Comparison of ENCODE assay signal across 8 cellular contexts in the genomic region with DNA sequence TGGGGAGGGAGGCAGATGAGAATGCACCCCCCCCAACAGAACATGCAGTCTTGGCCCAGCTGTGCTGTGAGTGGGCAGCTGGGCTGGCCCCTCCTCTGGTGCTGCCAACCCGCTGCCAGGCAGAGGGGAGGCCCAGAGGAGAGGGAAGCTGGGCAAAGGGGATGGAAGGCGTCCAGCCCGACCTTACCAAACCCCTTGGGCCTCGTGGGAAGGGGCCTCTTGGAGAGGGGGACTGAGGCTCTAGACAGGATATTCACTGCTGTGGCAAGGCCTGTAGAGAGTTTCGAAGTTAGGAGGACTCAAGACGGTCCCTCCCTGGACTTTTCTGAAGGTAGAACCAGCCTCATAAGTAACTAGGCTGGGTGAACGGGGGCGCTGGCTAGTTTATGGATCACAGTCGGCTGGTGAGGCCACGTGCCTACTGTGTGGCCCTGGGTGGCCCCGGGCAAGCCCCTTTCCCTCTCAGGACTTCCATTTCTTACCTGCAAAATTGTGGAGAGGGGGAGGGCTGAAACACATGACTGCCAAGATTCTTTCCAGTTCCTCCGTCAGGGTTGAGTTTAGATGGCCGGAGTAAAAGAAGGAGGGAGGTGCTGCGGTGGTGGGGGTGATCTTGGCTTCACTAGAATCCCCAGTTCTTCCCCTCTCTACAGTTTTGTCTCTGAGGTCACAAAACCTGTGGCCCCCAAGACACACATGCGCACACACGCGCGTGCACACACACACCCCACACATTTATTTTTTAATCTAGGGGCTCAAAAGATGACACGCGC. TPM values are rescaled to one million over a fixed set of nuclear protein-coding genes. Genes with fewer than 3 reads are reported as not detected.
DNase-seq lines count a peak whose midpoint lies in the region; ATAC-seq and TF ChIP-seq lines count a peak whose summit lies in the region.

No MANE protein-coding gene starts in this region.

- no peaks in the 10 kb centered on the region for H3K27me3 Mint-ChIP-seq in activated T-helper 1 cell treated with anti-CD3 and anti-CD28 coated beads, Interleukin-12 subunit alpha, Interleukin-12 subunit beta, Interleukin-2, Interleukin-4 antibody, amounts not matched to agents 30 ng/mL and 10 ng/mL and 1 ng/mL, durations not matched to agents 14 hours and 24 hours and 36 hours (ENCODE audit: insufficient read depth)

- H3K27me3 ChIP-seq in gastroesophageal sphincter, result no peaks in the 10 kb centered on the region
- no peaks in the 10 kb centered on the region for H3K27me3 ChIP-seq in ovary

- ATAC-seq in gastroesophageal sphincter (peak; percentile 66), HG03565 (IDR thresholded peaks at IDR 0.05; ENCODE audit: unreplicated experiment) (no peak)

- H3K9me3 ChIP-seq in gastroesophageal sphincter (no peaks in the 10 kb centered on the region), ovary (no peaks in the 10 kb centered on the region)

- TF ChIP-seq CTCF in GM12875 (IDR thresholded peaks at IDR 0.05; ENCODE audit: borderline replicate concordance, insufficient read depth, low read depth, low read length) (no peak), gastroesophageal sphincter (IDR thresholded peaks at IDR 0.05) (no peak), ovary (IDR thresholded peaks at IDR 0.05) (no peak)

- peak overlapping the region; percentile 93 for H3K27ac Mint-ChIP-seq in activated T-helper 1 cell treated with anti-CD3 and anti-CD28 coated beads, Interleukin-12 subunit alpha, Interleukin-12 subunit beta, Interleukin-2, Interleukin-4 antibody, amounts not matched to agents 30 ng/mL and 10 ng/mL and 1 ng/mL, durations not matched to agents 14 hours and 24 hours and 36 hours

- H3K4me3 ChIP-seq in GM12875 (ENCODE audit: low read depth, low read length), result peak overlapping the region; percentile 79
- H3K4me3 ChIP-seq in gastroesophageal sphincter, result peak overlapping the region; percentile 51 to 73
- peak overlapping the region; percentile 70 for H3K4me3 ChIP-seq in ovary

- H3K4me1 Mint-ChIP-seq in activated T-helper 1 cell treated with anti-CD3 and anti-CD28 coated beads, Interleukin-12 subunit alpha, Interleukin-12 subunit beta, Interleukin-2, Interleukin-4 antibody, amounts not matched to agents 30 ng/mL and 10 ng/mL and 1 ng/mL, durations not matched to agents 14 hours and 24 hours and 36 hours (ENCODE audit: low read depth), result peaks cover 70% of the 10 kb centered on the region

- DNase-seq in KBM-7 (peak; percentile 54), ovary (peak; percentile 50 to 72 (median 65)), NCI-H69 (lab: John Stamatoyannopoulos, UW) (no peak), retina (no peak)
- no peak for DNase-seq in activated T-helper 1 cell treated with anti-CD3 and anti-CD28 coated beads, Interleukin-12 subunit alpha, Interleukin-12 subunit beta, Interleukin-2, Interleukin-4 antibody, amounts not matched to agents 30 ng/mL and 10 ng/mL and 1 ng/mL, durations not matched to agents 14 hours and 24 hours and 36 hours (ENCODE audit: low spot score)

- no peak for TF ChIP-seq EP300 in gastroesophageal sphincter (IDR thresholded peaks at IDR 0.05)
- no peak for TF ChIP-seq EP300 in ovary (IDR thresholded peaks at IDR 0.05)

- peaks cover 35% of the 10 kb centered on the region for H3K36me3 Mint-ChIP-seq in activated T-helper 1 cell treated with anti-CD3 and anti-CD28 coated beads, Interleukin-12 subunit alpha, Interleukin-12 subunit beta, Interleukin-2, Interleukin-4 antibody, amounts not matched to agents 30 ng/mL and 10 ng/mL and 1 ng/mL, durations not matched to agents 14 hours and 24 hours and 36 hours (ENCODE audit: low read depth)

- H3K4me1 ChIP-seq in gastroesophageal sphincter (peaks cover 0 to 67% (median 15%) of the 10 kb centered on the region in 3 donors), ovary (ENCODE audit: insufficient read depth) (peaks cover 14% of the 10 kb centered on the region)

- WGBS in gastroesophageal sphincter (ENCODE audit: low coverage in 1 of 2), 2 donors, result 0 to 28% methylated on average over 8 to 10 of the region's 20 CpGs
- WGBS in ovary, 3 donors, result 13 to 20% (median 13%) methylated on average over 20 of the region's 20 CpGs

- H3K27ac ChIP-seq in gastroesophageal sphincter (peak overlapping the region; percentile 77 to 94 (median 89)), ovary (peak overlapping the region; percentile 70 to 87)

- H3K36me3 ChIP-seq in gastroesophageal sphincter (peaks cover 0 to 20% of the 10 kb centered on the region in 2 donors), ovary (no peaks in the 10 kb centered on the region)

- H3K9me3 Mint-ChIP-seq in activated T-helper 1 cell treated with anti-CD3 and anti-CD28 coated beads, Interleukin-12 subunit alpha, Interleukin-12 subunit beta, Interleukin-2, Interleukin-4 antibody, amounts not matched to agents 30 ng/mL and 10 ng/mL and 1 ng/mL, durations not matched to agents 14 hours and 24 hours and 36 hours, result no peaks in the 10 kb centered on the region

- peak overlapping the region; percentile 98 for H3K4me3 Mint-ChIP-seq in activated T-helper 1 cell treated with anti-CD3 and anti-CD28 coated beads, Interleukin-12 subunit alpha, Interleukin-12 subunit beta, Interleukin-2, Interleukin-4 antibody, amounts not matched to agents 30 ng/mL and 10 ng/mL and 1 ng/mL, durations not matched to agents 14 hours and 24 hours and 36 hours

- intact Hi-C loops in activated T-helper 1 cell treated with anti-CD3 and anti-CD28 coated beads, Interleukin-12 subunit alpha, Interleukin-12 subunit beta, Interleukin-2, Interleukin-4 antibody, amounts not matched to agents 30 ng/mL and 10 ng/mL and 1 ng/mL, durations not matched to agents 14 hours and 24 hours and 36 hours (cut with micrococcal nuclease), result loop anchor here (1.0 to 10.0 kb wide), 6 partner anchors 37 to 677 kb away; a partner anchor contains a TSS
- intact Hi-C loops in ovary (cut with DNase I), result loop anchor here in 1 of 4 donors (5.0 kb wide), 1 partner anchor 1350 kb away; no protein-coding TSS in a partner anchor

- in situ Hi-C loops in KBM-7 (cut with MboI; ENCODE audit: low pct_unique_long_range_greater_than_20kb, low sequenced_read_pairs), result no loop called here

- peak in 1 of 2 donors; percentile 36 for TF ChIP-seq POLR2A in gastroesophageal sphincter (IDR thresholded peaks at IDR 0.05)
- no peak for TF ChIP-seq POLR2A in ovary (IDR thresholded peaks at IDR 0.05)

RNA-seq across cellular contexts. Expression of a gene that starts 0.8 kb away (rescaled TPM):
- 375 and 381 TPM in 2 replicates for total RNA-seq in activated T-helper 1 cell treated with anti-CD3 and anti-CD28 coated beads, Interleukin-12 subunit alpha, Interleukin-12 subunit beta, Interleukin-2, Interleukin-4 antibody, amounts not matched to agents 30 ng/mL and 10 ng/mL and 1 ng/mL, durations not matched to agents 14 hours and 24 hours and 36 hours
- total RNA-seq in gastroesophageal sphincter, result 10 to 100 TPM; 61.8 to 80.8 (median 71.4) TPM
- total RNA-seq in ovary, result 10 to 100 TPM; 43.1 to 82.8 (median 51.6) TPM
- polyA plus RNA-seq in ovary, result 10 to 100 TPM; 19.5 to 22.2 TPM

RNA-seq across cellular contexts. Expression of a gene that starts 11.3 kb away (rescaled TPM):
- total RNA-seq in activated T-helper 1 cell treated with anti-CD3 and anti-CD28 coated beads, Interleukin-12 subunit alpha, Interleukin-12 subunit beta, Interleukin-2, Interleukin-4 antibody, amounts not matched to agents 30 ng/mL and 10 ng/mL and 1 ng/mL, durations not matched to agents 14 hours and 24 hours and 36 hours, result 191 and 199 TPM in 2 replicates
- total RNA-seq in gastroesophageal sphincter, result 10 to 100 TPM; 73.3 to 98.3 (median 95.6) TPM
- 100 to 1,000 TPM in 4 of 7 donors, 10 to 100 TPM in 3; 66.7 to 176 (median 128) TPM for total RNA-seq in ovary
- 100 to 1,000 TPM in 1 of 2 donors, 10 to 100 TPM in 1; 66.1 to 108 TPM for polyA plus RNA-seq in ovary

Comparison
In these comparisons a context has a peak if more than half of its experiments do, and no peak if none do; other contexts are left out.
1. DNase-seq: peak in KBM-7 (single experiment) and ovary (5 of 5); none in activated T-helper 1 cell treated with anti-CD3 and anti-CD28 coated beads, Interleukin-12 subunit alpha, Interleukin-12 subunit beta, Interleukin-2, Interleukin-4 antibody, amounts not matched to agents 30 ng/mL and 10 ng/mL and 1 ng/mL, durations not matched to agents 14 hours and 24 hours and 36 hours (single experiment), NCI-H69 (single experiment) and retina (single experiment).
2. Peak in every context shown above with its lines, with median percentiles within 50 percentile points of each other: H3K4me3 ChIP-seq.